Comparison of ENCODE assay signal across 8 cellular contexts in the genomic region with DNA sequence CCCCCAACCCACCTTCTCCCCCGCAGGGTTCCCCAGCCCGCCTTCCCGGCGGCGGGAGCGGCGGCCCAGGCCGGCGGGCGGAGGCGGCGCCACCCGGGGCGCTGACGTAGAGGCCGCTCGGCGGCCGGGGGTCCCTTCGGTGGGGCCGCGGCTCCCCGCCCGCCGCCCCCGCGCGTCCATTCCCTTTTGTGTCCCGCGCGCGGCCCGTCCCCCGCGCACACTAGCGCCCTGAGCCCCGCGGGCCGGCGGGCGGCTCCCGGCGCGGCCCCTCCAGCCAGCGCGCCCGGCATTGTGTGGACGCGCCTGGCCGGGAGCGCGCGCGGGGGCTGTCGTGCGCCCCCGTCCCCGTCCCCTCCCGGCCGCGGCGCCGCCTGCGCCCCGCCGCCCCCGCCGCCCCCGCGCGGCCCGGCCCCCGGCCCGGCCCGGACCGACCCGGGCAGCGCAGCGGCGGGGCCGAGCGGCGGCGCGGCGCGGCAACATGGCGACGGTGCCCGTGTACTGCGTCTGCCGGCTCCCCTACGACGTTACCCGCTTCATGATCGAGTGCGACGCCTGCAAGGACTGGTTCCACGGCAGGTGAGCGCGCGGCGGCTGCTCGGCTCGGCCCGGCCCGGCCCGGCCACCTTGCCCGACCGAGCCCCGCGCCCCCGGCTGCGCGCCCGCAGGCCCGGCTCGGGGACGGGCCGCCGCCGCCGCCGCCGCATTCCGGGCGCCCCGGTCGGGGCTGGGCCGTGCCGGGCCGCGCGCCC. TPM values are rescaled to one million over a fixed set of nuclear protein-coding genes. Genes with fewer than 3 reads are reported as not detected.
DNase-seq lines count a peak whose midpoint lies in the region; ATAC-seq and TF ChIP-seq lines count a peak whose summit lies in the region.

A gene (plus strand): TSS at position 289 of the 749 bp plus-strand sequence. CDS start 190 bp downstream, at position 479.

- DNase-seq in A172 (ENCODE audit: low spot score), result no peak
- DNase-seq in fibroblast of pulmonary artery (ENCODE audit: low read depth), result peak; percentile 23
- DNase-seq in aorta, result no peak
- DNase-seq in superior temporal gyrus (ENCODE audit: extremely low spot score), result no peak

- H3K4me3 Mint-ChIP-seq in IgD-negative memory B cell (peak within 1 kb of the TSS; percentile 87 to 96 (median 95)), nephron (peak within 1 kb of the TSS; percentile 92 to 96 (median 94))

- peak; percentile 55 for TF ChIP-seq POLR2A in GM18951 (IDR thresholded peaks at IDR 0.05; ENCODE audit: extremely low read depth, insufficient read depth, insufficient read length)

- H3K9me3 Mint-ChIP-seq in IgD-negative memory B cell (no peaks in the 10 kb centered on the region), nephron (peaks cover 7% of the 10 kb centered on the region)

- ATAC-seq in aorta (ENCODE audit: low FRiP score), result peak; percentile 58

- H3K27me3 ChIP-seq in aorta (ENCODE audit: control insufficient read depth in 1 of 2, insufficient read depth in 2 of 2, low read length in 1 of 2), result no peaks in the 10 kb centered on the region

- 1% methylated on average over 33 to 134 of the region's 134 CpGs for WGBS in aorta, 2 donors

- CTCF ChIA-PET in activated CD8-positive, alpha-beta memory T cell treated with anti-CD3 and anti-CD28 coated beads for 36 hours (lab: Charles Lee), result interaction anchor here (1.9 kb wide), 1 partner anchor 10 kb away, joined by 9 read pairs; no protein-coding TSS in a partner anchor

- H3K9me3 ChIP-seq in aorta (ENCODE audit: control insufficient read depth, low read length), result no peaks in the 10 kb centered on the region

- POLR2A ChIA-PET in activated CD8-positive, alpha-beta memory T cell treated with anti-CD3 and anti-CD28 coated beads for 36 hours (lab: Charles Lee), result interaction anchor here (0.6 to 2.4 kb wide), 4 partner anchors 10 to 436 kb away, joined by 3 to 17 read pairs (median 3); no protein-coding TSS in a partner anchor

- H3K27ac Mint-ChIP-seq in IgD-negative memory B cell (peak within 1 kb of the TSS; percentile 74 to 92 (median 90)), nephron (peak within 1 kb of the TSS; percentile 90 to 93 (median 92))

- H3K27me3 Mint-ChIP-seq in IgD-negative memory B cell, result no peaks in the 10 kb centered on the region
- no peaks in the 10 kb centered on the region for H3K27me3 Mint-ChIP-seq in nephron (ENCODE audit: low read depth)

- no peaks in the 10 kb centered on the region for H3K4me1 ChIP-seq in aorta (ENCODE audit: control insufficient read depth in 1 of 2, insufficient read depth in 2 of 2, low read length in 2 of 2)

- intact Hi-C loops in aorta (cut with DNase I), result loop anchor here in 1 of 2 donors (10.0 kb wide), 1 partner anchor 442 kb away; a partner anchor contains a TSS

- in situ Hi-C loops in GM18951 (cut with MboI; ENCODE audit: low sequenced_read_pairs, unreplicated experiment), result no loop called here

- peaks cover 2% of the 10 kb centered on the region for H3K36me3 Mint-ChIP-seq in IgD-negative memory B cell
- H3K36me3 Mint-ChIP-seq in nephron (ENCODE audit: low read depth), result peaks cover 5% of the 10 kb centered on the region

- H3K4me3 ChIP-seq in fibroblast of pulmonary artery (replicated peaks; ENCODE audit: low read depth, low read length), result peak within 1 kb of the TSS; percentile 74
- peak within 1 kb of the TSS; percentile 90 to 95 for H3K4me3 ChIP-seq in aorta (ENCODE audit: low read length in 2 of 2)

- TF ChIP-seq CTCF in fibroblast of pulmonary artery (IDR thresholded peaks at IDR 0.05; ENCODE audit: low read length, missing control alignments) (no peak), nephron (IDR thresholded peaks at IDR 0.05; ENCODE audit: unreplicated experiment in 3 of 3) (no peak)

- H3K4me1 Mint-ChIP-seq in IgD-negative memory B cell (peaks cover 10 to 30% (median 19%) of the 10 kb centered on the region in 3 donors), nephron (peaks cover 47% of the 10 kb centered on the region)

- peak within 1 kb of the TSS; percentile 73 to 76 for H3K27ac ChIP-seq in aorta (ENCODE audit: low read depth in 1 of 2, low read length in 2 of 2)

- no peaks in the 10 kb centered on the region for H3K36me3 ChIP-seq in aorta (ENCODE audit: control insufficient read depth in 1 of 2, insufficient read depth in 2 of 2, low read length in 1 of 2)

RNA-seq across cellular contexts. Expression of the gene that starts here (rescaled TPM):
- total RNA-seq in A172 (2014; rRNA removed; shearing (Covaris generic)), result 17.5 and 22.2 TPM in 2 replicates
- 1.6 TPM for polyA plus RNA-seq in IgD-negative memory B cell
- 10 to 100 TPM; 19.7 to 19.9 TPM for total RNA-seq in activated CD8-positive, alpha-beta memory T cell treated with anti-CD3 and anti-CD28 coated beads for 36 hours
- total RNA-seq in aorta, result 10 to 100 TPM; 29.2 to 32.4 TPM
- 10 to 100 TPM; 10.3 to 26.7 TPM for polyA plus RNA-seq in aorta
